Comparison of ENCODE assay signal across 15 cellular contexts in the genomic region with DNA sequence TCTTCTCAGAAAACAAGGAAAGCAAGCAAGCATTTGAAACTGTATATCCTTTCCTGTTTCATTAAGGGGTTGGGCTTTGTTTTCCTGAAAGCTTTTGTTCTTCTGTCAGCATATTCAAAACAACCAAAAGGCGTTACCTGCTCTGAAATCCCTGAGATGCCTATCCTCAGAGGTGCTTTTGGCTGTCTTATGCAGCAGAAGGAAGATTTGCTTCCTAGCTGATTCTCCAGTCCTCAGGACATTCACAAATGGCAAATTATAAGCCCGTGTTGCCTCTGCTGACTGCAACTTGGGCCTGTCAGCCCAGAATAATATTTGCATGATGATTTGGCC.
DNase-seq lines count a peak whose midpoint lies in the region; ATAC-seq, FAIRE-seq and TF ChIP-seq lines count a peak whose summit lies in the region.
"Had no signal": no experiment of that assay in that cellular context is flagged by ENCODE, and none has a peak within 500 bp of the region (broad histone marks: within the 10 kb centered on the region; RNA-seq: fewer than 3 reads in every experiment).

No MANE protein-coding gene starts in this region.

- H3K27ac ChIP-seq in MM.1S (ENCODE audit: low read length) (peak overlapping the region; percentile 88), GM12878 (ENCODE audit: control insufficient read depth, insufficient read depth) (0 out of 2 replicates have a peak overlapping the region, but pooled peaks have one; percentile 21), PC-9 (no peak overlapping the region)
- H3K27ac ChIP-seq: Peyer's patch had no signal

- H3K36me3 ChIP-seq in H7 (replicated peaks; ENCODE audit: control insufficient read depth, insufficient read depth, low read length) (no peaks in the 10 kb centered on the region), MM.1S (replicated peaks; ENCODE audit: insufficient read depth, low read length) (no peaks in the 10 kb centered on the region), GM12878 (ENCODE audit: control insufficient read depth in 2 of 2, insufficient read depth in 2 of 2, low read length in 1 of 2) (no peaks in the 10 kb centered on the region), iPS-15b (ENCODE audit: control insufficient read depth, insufficient read depth, low read length) (no peaks in the 10 kb centered on the region), PC-9 (ENCODE audit: low read depth) (no peaks in the 10 kb centered on the region)
- H3K36me3 ChIP-seq: Peyer's patch had no signal

- no peak for ATAC-seq in GM12878
- ATAC-seq: HCT116, SK-N-SH treated with all-trans-retinoic acid at 6 μM for 48 hours had no signal

- SMC1A ChIA-PET in GM12878 (lab: Charles Lee; ENCODE audit: uncharacterized antibody, unreplicated experiment), result interaction anchor here (2.5 to 2.6 kb wide), 2 partner anchors 10 to 26 kb away, joined by 6 to 10 read pairs; no protein-coding TSS in a partner anchor

- H3K9me3 ChIP-seq in MM.1S (replicated peaks; ENCODE audit: insufficient read depth, low read length) (no peaks in the 10 kb centered on the region), GM12878 (replicated peaks; ENCODE audit: control insufficient read depth, insufficient read depth, low read length) (no peaks in the 10 kb centered on the region; the same call in 2 of the 3 replicates), iPS-15b (ENCODE audit: control insufficient read depth, insufficient read depth, low read length) (no peaks in the 10 kb centered on the region), PC-9 (ENCODE audit: insufficient read depth, low read depth) (no peaks in the 10 kb centered on the region)
- H3K9me3 ChIP-seq: Peyer's patch had no signal

- H3K4me1 ChIP-seq in MM.1S (ENCODE audit: low read length) (peaks cover 69% of the 10 kb centered on the region), GM12878 (ENCODE audit: control insufficient read depth, insufficient read depth, low read length) (peaks cover 47% of the 10 kb centered on the region), iPS-15b (ENCODE audit: control insufficient read depth, insufficient read depth, low read length) (peaks cover 30% of the 10 kb centered on the region), PC-9 (replicated peaks; ENCODE audit: insufficient read depth) (peaks cover 14% of the 10 kb centered on the region; the same call in 1 of the 2 replicates)
- H3K4me1 ChIP-seq: Peyer's patch had no signal

- H2AFZ ChIP-seq in MM.1S (ENCODE audit: low read length) (peak overlapping the region; percentile 67), GM12878 (ENCODE audit: control insufficient read depth, low read depth, low read length) (peak overlapping the region; percentile 6), PC-9 (no peak overlapping the region)

- DNase-seq in H7 (peak; percentile 14), MM.1S (no peak), GM12878 (ENCODE audit: low read depth, low spot score) (no peak), foreskin melanocyte (no peak), D341Med (ENCODE audit: low spot score) (no peak), PC-9 (no peak)
- DNase-seq: DMS79, NCI-H1092, NCI-H2081, NCI-H446 treated with DMSO at 0.1 percent for 48 hours, Peyer's patch had no signal

- 33% methylated on average over 2 of the region's 2 CpGs for WGBS in GM12878 (ENCODE audit: insufficient coverage, insufficient replicate concordance, low lambda C conversion rate, missing lambda C conversion rate)

- H4K20me1 ChIP-seq in MM.1S (ENCODE audit: insufficient read depth, low read length) (no peaks in the 10 kb centered on the region), GM12878 (ENCODE audit: control insufficient read depth, insufficient read depth) (no peaks in the 10 kb centered on the region), PC-9 (ENCODE audit: insufficient read depth) (no peaks in the 10 kb centered on the region)

- no peaks in the 10 kb centered on the region for H3K79me2 ChIP-seq in MM.1S (ENCODE audit: low read length)
- H3K79me2 ChIP-seq in GM12878 (ENCODE audit: control insufficient read depth, insufficient read depth, low read length), result no peaks in the 10 kb centered on the region
- H3K79me2 ChIP-seq in PC-9 (ENCODE audit: low read depth), result no peaks in the 10 kb centered on the region

- H3K4me2 ChIP-seq in MM.1S (ENCODE audit: low read depth, low read length) (peak overlapping the region; percentile 49), GM12878 (ENCODE audit: control insufficient read depth, insufficient read depth) (no peak overlapping the region), PC-9 (no peak overlapping the region)

- in situ Hi-C loops in GM12878 (cut with MboI), result no loop called here

- H3K9me2 ChIP-seq in MM.1S (replicated peaks; ENCODE audit: insufficient read depth, low read length) (no peaks in the 10 kb centered on the region), PC-9 (ENCODE audit: insufficient read depth) (no peaks in the 10 kb centered on the region)

- CTCF ChIA-PET in GM12878 (lab: Yijun Ruan, JAX), result interaction anchor here (1.0 kb wide), 1 partner anchor 28 kb away, joined by 3 read pairs; no protein-coding TSS in a partner anchor
- CTCF ChIA-PET in PC-9 (lab: Charles Lee), result no interaction called here

- H3K4me3 ChIP-seq in H7 (ENCODE audit: insufficient read depth, low read depth, low read length), result no peak overlapping the region
- H3K4me3 ChIP-seq in MM.1S (ENCODE audit: low read length), result no peak overlapping the region; the same call in 1 of the 2 replicates
- H3K4me3 ChIP-seq in GM12878, result no peak overlapping the region
- peak overlapping the region; percentile 28 for H3K4me3 ChIP-seq in iPS-15b (ENCODE audit: low read depth, low read length)
- no peak overlapping the region for H3K4me3 ChIP-seq in PC-9
- H3K4me3 ChIP-seq: Peyer's patch had no signal

- no peaks in the 10 kb centered on the region for H3K27me3 ChIP-seq in H7 (ENCODE audit: control insufficient read depth, insufficient read depth, low read length)
- no peaks in the 10 kb centered on the region for H3K27me3 ChIP-seq in MM.1S (replicated peaks; ENCODE audit: insufficient read depth, low read length)
- no peaks in the 10 kb centered on the region for H3K27me3 ChIP-seq in GM12878 (replicated peaks in 1 of 2; ENCODE audit: control insufficient read depth in 2 of 2, insufficient read depth in 2 of 2, low read length in 1 of 2)
- no peaks in the 10 kb centered on the region for H3K27me3 ChIP-seq in iPS-15b (ENCODE audit: control insufficient read depth, insufficient read depth, low read length)
- H3K27me3 ChIP-seq in PC-9 (ENCODE audit: insufficient read depth, low read depth), result no peaks in the 10 kb centered on the region
- H3K27me3 ChIP-seq: Peyer's patch had no signal

- TF ChIP-seq EP300 in GM12878 (IDR thresholded peaks at IDR 0.05; ENCODE audit: borderline replicate concordance in 1 of 2, control insufficient read depth in 1 of 2, low read depth in 2 of 2, low read length in 2 of 2), result no peak

- no peak for FAIRE-seq in GM12878 (lab: Jason Lieb, UNC)
- FAIRE-seq: A204.1 had no signal

- no peak for TF ChIP-seq RAD21 in GM12878 (IDR thresholded peaks at IDR 0.05; ENCODE audit: insufficient read depth, low read depth, low read length)

- BruUV-seq in GM12878 (replicated peaks; lab: Mats Ljungman, UMichigan) (no TSS peak), PC-9 (replicated peaks; lab: Mats Ljungman, UMichigan) (no TSS peak)

- intact Hi-C loops in GM12878 (cut with micrococcal nuclease; ENCODE audit: unreplicated experiment) (loop anchor here (10.0 kb wide), 1 partner anchor 174 kb away; a partner anchor contains a TSS), PC-9 (cut with micrococcal nuclease; ENCODE audit: unreplicated experiment) (no loop called here)

- no peak for TF ChIP-seq POLR2A in GM12878 (IDR thresholded peaks at IDR 0.05; ENCODE audit: low read depth, low read length)

- H3K9ac ChIP-seq in MM.1S (ENCODE audit: low read length), result peak overlapping the region; percentile 15; the same call in 1 of the 2 replicates
- no peak overlapping the region for H3K9ac ChIP-seq in GM12878 (ENCODE audit: control insufficient read depth, insufficient read depth, low read length)
- H3K9ac ChIP-seq in iPS-15b (ENCODE audit: low read depth, low read length), result no peak overlapping the region

- RAD21 ChIA-PET in GM12878 (lab: Charles Lee; ENCODE audit: unreplicated experiment), result no interaction called here

- POLR2A ChIA-PET in GM12878 (lab: Charles Lee) (no interaction called here), PC-9 (lab: Charles Lee; ENCODE audit: unreplicated experiment) (no interaction called here)

- TF ChIP-seq CTCF in MM.1S (IDR thresholded peaks at IDR 0.05; ENCODE audit: low read length), result no peak
- no peak for TF ChIP-seq CTCF in GM12878 (IDR thresholded peaks at IDR 0.05 in 2 of 3, conservative IDR thresholded peaks at IDR 0.05 in 1 of 3; ENCODE audit: control insufficient read depth in 2 of 3, extremely low read depth in 1 of 3, insufficient read depth in 1 of 3, low read depth in 3 of 3, low read length in 3 of 3)
- TF ChIP-seq CTCF in PC-9 (conservative IDR thresholded peaks at IDR 0.05), result no peak

- H3F3A ChIP-seq in MM.1S (ENCODE audit: insufficient read depth, low read length) (peaks cover 53% of the 10 kb centered on the region), PC-9 (ENCODE audit: insufficient read depth, low read depth) (no peaks in the 10 kb centered on the region)

TF ChIP-seq in GM12878, 131 proteins besides CTCF, POLR2A, EP300 and RAD21 (continues in another document):
- TF ChIP-seq TCF7 (IDR thresholded peaks at IDR 0.05; ENCODE audit: borderline replicate concordance) (no peak), NR2F1 (conservative IDR thresholded peaks at IDR 0.05) (no peak), YY1 (IDR thresholded peaks at IDR 0.05; ENCODE audit: low read depth, low read length) (no peak), STAT1 (conservative IDR thresholded peaks at IDR 0.05) (no peak)
- TF ChIP-seq, protein P1, sequence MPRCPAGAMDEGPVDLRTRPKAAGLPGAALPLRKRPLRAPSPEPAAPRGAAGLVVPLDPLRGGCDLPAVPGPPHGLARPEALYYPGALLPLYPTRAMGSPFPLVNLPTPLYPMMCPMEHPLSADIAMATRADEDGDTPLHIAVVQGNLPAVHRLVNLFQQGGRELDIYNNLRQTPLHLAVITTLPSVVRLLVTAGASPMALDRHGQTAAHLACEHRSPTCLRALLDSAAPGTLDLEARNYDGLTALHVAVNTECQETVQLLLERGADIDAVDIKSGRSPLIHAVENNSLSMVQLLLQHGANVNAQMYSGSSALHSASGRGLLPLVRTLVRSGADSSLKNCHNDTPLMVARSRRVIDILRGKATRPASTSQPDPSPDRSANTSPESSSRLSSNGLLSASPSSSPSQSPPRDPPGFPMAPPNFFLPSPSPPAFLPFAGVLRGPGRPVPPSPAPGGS (IDR thresholded peaks at IDR 0.05; ENCODE audit: borderline replicate concordance, insufficient read depth, low read depth, low read length, poor library complexity, severe bottlenecking), result no peak
